8 cellular contexts compared by ENCODE assay signal in genomic region chr17:14205992-14206461, GRCh38. TPM values are rescaled to one million over a fixed set of nuclear protein-coding genes. Genes with fewer than 3 reads are reported as not detected.
DNase-seq lines count a peak whose midpoint lies in the region; ATAC-seq, FAIRE-seq and TF ChIP-seq lines count a peak whose summit lies in the region.

No MANE protein-coding gene starts in this region.

- H3K79me2 ChIP-seq in HepG2 (ENCODE audit: insufficient read depth, low read length), result no peaks in the 10 kb centered on the region

- H3K4me3 ChIP-seq in liver (ENCODE audit: low read depth in 1 of 3, low read length in 3 of 3), result no peak overlapping the region
- no peak overlapping the region for H3K4me3 ChIP-seq in HepG2 (replicated peaks in 1 of 3; ENCODE audit: insufficient read depth in 1 of 3, low read depth in 2 of 3, low read length in 3 of 3)
- no peak overlapping the region for H3K4me3 ChIP-seq in SJCRH30
- H3K4me3 ChIP-seq in A673 (ENCODE audit: low read depth, low read length, poor library complexity, severe bottlenecking), result no peak overlapping the region

- peaks cover 62% of the 10 kb centered on the region for H3K4me1 Mint-ChIP-seq in activated naive CD4-positive, alpha-beta T cell treated with anti-CD3 and anti-CD28 coated beads, Interleukin-2, amount 50 U/mL, for 24 hours
- peaks cover 45 to 70% (median 63%) of the 10 kb centered on the region in 4 donors for H3K4me1 Mint-ChIP-seq in naive thymus-derived CD8-positive, alpha-beta T cell

- H3K27ac ChIP-seq in liver (ENCODE audit: low read depth in 1 of 2, low read length in 2 of 2) (peak overlapping the region; percentile 72 to 78), HepG2 (ENCODE audit: extremely low read length, insufficient read depth, low read length) (no peak overlapping the region), SJCRH30 (no peak overlapping the region), A673 (ENCODE audit: low read depth, low read length, poor library complexity, severe bottlenecking) (no peak overlapping the region)

- no peaks in the 10 kb centered on the region for H3K9me3 ChIP-seq in liver (ENCODE audit: control insufficient read depth in 4 of 4, low read length in 3 of 4)
- no peaks in the 10 kb centered on the region for H3K9me3 ChIP-seq in HepG2 (ENCODE audit: low read length)
- no peaks in the 10 kb centered on the region for H3K9me3 ChIP-seq in SJCRH30 (replicated peaks)
- no peaks in the 10 kb centered on the region for H3K9me3 ChIP-seq in A673 (ENCODE audit: low read depth, low read length, poor library complexity, severe bottlenecking)

- peak overlapping the region; percentile 73 for H3K27ac Mint-ChIP-seq in activated naive CD4-positive, alpha-beta T cell treated with anti-CD3 and anti-CD28 coated beads, Interleukin-2, amount 50 U/mL, for 24 hours
- peak overlapping the region; percentile 74 to 100 (median 90) for H3K27ac Mint-ChIP-seq in naive thymus-derived CD8-positive, alpha-beta T cell

- H3K4me2 ChIP-seq in HepG2 (ENCODE audit: low read depth, low read length), result no peak overlapping the region

- no peak for TF ChIP-seq CTCF in liver (IDR thresholded peaks at IDR 0.05; ENCODE audit: low read depth, low read length, missing input control)
- no peak for TF ChIP-seq CTCF in HepG2 (CRISPR knock-in tag; IDR thresholded peaks at IDR 0.05)
- no peak for TF ChIP-seq CTCF in A673 (conservative IDR thresholded peaks at IDR 0.05; ENCODE audit: low read depth, low read length)

- no peaks in the 10 kb centered on the region for H3K27me3 Mint-ChIP-seq in activated naive CD4-positive, alpha-beta T cell treated with anti-CD3 and anti-CD28 coated beads, Interleukin-2, amount 50 U/mL, for 24 hours
- H3K27me3 Mint-ChIP-seq in naive thymus-derived CD8-positive, alpha-beta T cell, result no peaks in the 10 kb centered on the region

- no peaks in the 10 kb centered on the region for H3K27me3 ChIP-seq in liver (ENCODE audit: control insufficient read depth in 4 of 4, insufficient read depth in 4 of 4, low read length in 3 of 4)
- H3K27me3 ChIP-seq in HepG2 (ENCODE audit: control insufficient read depth in 1 of 2, insufficient read depth in 2 of 2, low read length in 2 of 2), result no peaks in the 10 kb centered on the region
- H3K27me3 ChIP-seq in SJCRH30, result no peaks in the 10 kb centered on the region
- no peaks in the 10 kb centered on the region for H3K27me3 ChIP-seq in A673 (replicated peaks; ENCODE audit: insufficient read depth, low read depth, low read length, poor library complexity)

- WGBS in liver, result 33% methylated on average over 13 of the region's 13 CpGs
- 87% methylated on average over 13 of the region's 13 CpGs for WGBS in HepG2 (ENCODE audit: low lambda C conversion rate)

- DNase-seq in HepG2 (ENCODE audit: low spot score) (no peak), urothelium cell line (ENCODE audit: low spot score) (peak; percentile 72), SJCRH30 (no peak), HEK293T (ENCODE audit: extremely low spot score) (no peak), A673 (ENCODE audit: low spot score) (no peak)
- peak in 7 of 10 donors; percentile 29 to 79 (median 35) for DNase-seq in naive thymus-derived CD8-positive, alpha-beta T cell

- no peaks in the 10 kb centered on the region for H3K9me3 Mint-ChIP-seq in activated naive CD4-positive, alpha-beta T cell treated with anti-CD3 and anti-CD28 coated beads, Interleukin-2, amount 50 U/mL, for 24 hours
- peaks cover 0 to 2% (median 0%) of the 10 kb centered on the region in 9 donors for H3K9me3 Mint-ChIP-seq in naive thymus-derived CD8-positive, alpha-beta T cell

- in situ Hi-C loops in HepG2 (cut with HindIII; ENCODE audit: extremely low pct_ligation_motif_present, low pct_unique_long_range_greater_than_20kb), result no loop called here

- no peaks in the 10 kb centered on the region for H4K20me1 ChIP-seq in HepG2 (ENCODE audit: insufficient read depth, low read length)

- no peak for ATAC-seq in HepG2
- peak; percentile 13 to 22 for ATAC-seq in naive thymus-derived CD8-positive, alpha-beta T cell

- H3K4me1 ChIP-seq in liver (ENCODE audit: control insufficient read depth in 4 of 4, insufficient read depth in 4 of 4, low read length in 3 of 4) (peaks cover 8 to 24% (median 15%) of the 10 kb centered on the region in 4 donors), HepG2 (ENCODE audit: insufficient read depth, low read length) (peaks cover 26% of the 10 kb centered on the region), SJCRH30 (no peaks in the 10 kb centered on the region), A673 (ENCODE audit: insufficient read depth, low read length, poor library complexity, severe bottlenecking) (peaks cover 8% of the 10 kb centered on the region)

- H3K36me3 ChIP-seq in liver (ENCODE audit: control insufficient read depth in 4 of 4, insufficient read depth in 3 of 4, low read depth in 1 of 4, low read length in 3 of 4) (peaks cover 0 to 3% (median 1%) of the 10 kb centered on the region in 4 donors), HepG2 (replicated peaks in 1 of 2; ENCODE audit: control insufficient read depth in 1 of 2, insufficient read depth in 2 of 2, low read length in 2 of 2) (peaks cover 5 to 11% of the 10 kb centered on the region in 2 experiments), SJCRH30 (peaks cover 26% of the 10 kb centered on the region), A673 (ENCODE audit: insufficient read depth, low read length, poor library complexity, severe bottlenecking) (peaks cover 4% of the 10 kb centered on the region)

- TF ChIP-seq EP300 in HepG2 (IDR thresholded peaks at IDR 0.05; ENCODE audit: low read depth in 2 of 2, low read length in 2 of 2) (no peak), HepG2 (CRISPR knock-in tag; IDR thresholded peaks at IDR 0.05; ENCODE audit: borderline replicate concordance) (no peak)

- BruUV-seq in HepG2 (replicated peaks; lab: Mats Ljungman, UMichigan) (no TSS peak), A673 (replicated peaks; lab: Mats Ljungman, UMichigan) (no TSS peak)

- H3K4me3 Mint-ChIP-seq in activated naive CD4-positive, alpha-beta T cell treated with anti-CD3 and anti-CD28 coated beads, Interleukin-2, amount 50 U/mL, for 24 hours, result peak overlapping the region; percentile 77
- H3K4me3 Mint-ChIP-seq in naive thymus-derived CD8-positive, alpha-beta T cell, result peak overlapping the region in 9 of 10 donors; percentile 50 to 83 (median 65)

- peak; percentile 69 to 72 for TF ChIP-seq RAD21 in liver (IDR thresholded peaks at IDR 0.05)
- no peak for TF ChIP-seq RAD21 in HepG2 (CRISPR knock-in tag; IDR thresholded peaks at IDR 0.05)

- peaks cover 10% of the 10 kb centered on the region for H3K36me3 Mint-ChIP-seq in activated naive CD4-positive, alpha-beta T cell treated with anti-CD3 and anti-CD28 coated beads, Interleukin-2, amount 50 U/mL, for 24 hours
- peaks cover 0 to 27% (median 11%) of the 10 kb centered on the region in 3 donors for H3K36me3 Mint-ChIP-seq in naive thymus-derived CD8-positive, alpha-beta T cell

- FAIRE-seq in HepG2 (lab: Jason Lieb, UNC) (no peak), urothelium cell line (lab: Jason Lieb, UNC) (no peak)

- intact Hi-C loops in HepG2 (cut with micrococcal nuclease; ENCODE audit: unreplicated experiment), result loop anchor here (5.0 to 10.0 kb wide), 2 partner anchors 69 to 91 kb away; no protein-coding TSS in a partner anchor
- intact Hi-C loops in A673 (cut with micrococcal nuclease; ENCODE audit: unreplicated experiment), result no loop called here

- CTCF ChIA-PET in HepG2 (lab: Yijun Ruan, JAX; ENCODE audit: low intra/inter-chr PET ratio, low total read pairs) (no interaction called here), HEK293T (lab: Yijun Ruan, JAX) (no interaction called here), A673 (lab: Charles Lee) (no interaction called here)

- no peak overlapping the region for H3K9ac ChIP-seq in liver (ENCODE audit: low read depth in 1 of 2, low read length in 2 of 2)
- H3K9ac ChIP-seq in HepG2 (ENCODE audit: insufficient read depth, low read depth, low read length), result no peak overlapping the region

- no peak for TF ChIP-seq POLR2A in HepG2 (IDR thresholded peaks at IDR 0.05; ENCODE audit: insufficient read depth in 1 of 2, low read depth in 2 of 2, low read length in 2 of 2)

- no peak overlapping the region for H2AFZ ChIP-seq in HepG2 (ENCODE audit: low read length)

- POLR2A ChIA-PET in HepG2 (lab: Yijun Ruan, JAX) (interaction anchor here (0.9 kb wide), 1 partner anchor 92 kb away, joined by 3 read pairs; no protein-coding TSS in a partner anchor), HEK293T (lab: Yijun Ruan, JAX) (no interaction called here), A673 (lab: Charles Lee; ENCODE audit: low non-redundant PET) (no interaction called here)
- POLR2A ChIA-PET in naive thymus-derived CD8-positive, alpha-beta T cell (lab: Charles Lee), result interaction anchor here (1.3 to 2.0 kb wide), 2 partner anchors 96 to 137 kb away, joined by 3 to 13 read pairs; partner anchors contain the start of genes COX10 and HS3ST3B1

TF ChIP-seq in HEK293T, 16 proteins besides CTCF, POLR2A, EP300 and RAD21 (continues in another document):
- TF ChIP-seq HDGF (IDR thresholded peaks at IDR 0.05; ENCODE audit: borderline replicate concordance), result no peak

RNA-seq across cellular contexts. Expression of gene CDRT15, which starts 30.6 kb away (rescaled TPM):
- total RNA-seq in liver, result not detected
- polyA plus RNA-seq in liver, result under 1 TPM in 1 of 2 donors, not detected in 1; 0.40 TPM
- not detected in 2 replicates for total RNA-seq in HepG2 (2016; rRNA removed; fragmentation: Illumina TruSeq; extraction: Trizol)
- total RNA-seq in HepG2 (2016; cell fraction: cytosol; rRNA removed; fragmentation: Illumina TruSeq; extraction: Trizol; ENCODE audit: low read depth), result not detected in 2 replicates
- total RNA-seq in HepG2 (2016; cell fraction: insoluble cytoplasmic fraction; rRNA removed; fragmentation: Illumina TruSeq; extraction: Trizol), result not detected in 2 replicates
- total RNA-seq in HepG2 (2016; cell fraction: membrane; rRNA removed; fragmentation: Illumina TruSeq; extraction: Trizol), result not detected in 2 replicates
- not detected in 2 replicates for total RNA-seq in HepG2 (2016; cell fraction: nucleus; rRNA removed; fragmentation: Illumina TruSeq; extraction: Trizol)
- polyA plus RNA-seq in HepG2 (2011; rRNA removed), result not detected in 2 replicates
- not detected in 2 replicates for polyA plus RNA-seq in HepG2 (2011; cell fraction: cytosol; rRNA removed)
- not detected in 2 replicates for polyA plus RNA-seq in HepG2 (2011; cell fraction: nucleus; rRNA removed)
- 0.27 TPM in 1 of 2 replicates, not detected in the other for polyA plus RNA-seq in HepG2 (2012)
- polyA plus RNA-seq in HepG2 (2016; cell fraction: cytosol; fragmentation: Illumina TruSeq; extraction: Trizol; ENCODE audit: low read depth), result not detected in 2 replicates
- polyA plus RNA-seq in HepG2 (2016; cell fraction: insoluble cytoplasmic fraction; fragmentation: Illumina TruSeq; extraction: Trizol; ENCODE audit: low read depth), result not detected in 2 replicates
- polyA plus RNA-seq in HepG2 (2016; cell fraction: membrane; fragmentation: Illumina TruSeq; extraction: Trizol; ENCODE audit: low read depth), result not detected in 2 replicates
- polyA plus RNA-seq in HepG2 (2016; cell fraction: nucleus; fragmentation: Illumina TruSeq; extraction: Trizol; ENCODE audit: insufficient read depth, low read depth), result not detected in 2 replicates
- polyA minus RNA-seq in HepG2 (2011; rRNA and poly(A)+ RNA removed; ENCODE audit: low replicate concordance), result not detected in 2 replicates
- polyA minus RNA-seq in HepG2 (2011; cell fraction: cytosol; rRNA and poly(A)+ RNA removed), result not detected in 2 replicates
- polyA minus RNA-seq in HepG2 (2011; cell fraction: nucleus; rRNA and poly(A)+ RNA removed), result not detected in 2 replicates
- not detected for total RNA-seq in naive thymus-derived CD8-positive, alpha-beta T cell
- under 1 TPM in 1 of 3 donors, not detected in 2; 0.62 TPM for polyA plus RNA-seq in naive thymus-derived CD8-positive, alpha-beta T cell
- total RNA-seq in SJCRH30 (2014; rRNA removed; shearing (Covaris generic)), result 0.36 and 0.66 TPM in 2 replicates
- total RNA-seq in A673 (2021), result not detected in 2 replicates

Comparison
In these comparisons a context has a peak if more than half of its experiments do, and no peak if none do; other contexts are left out.
1. H3K27ac ChIP-seq: peak in liver (2 of 2); none in HepG2 (single experiment), SJCRH30 (single experiment) and A673 (single experiment).
2. DNase-seq: peak in naive thymus-derived CD8-positive, alpha-beta T cell (7 of 10) and urothelium cell line (single experiment); none in HepG2 (single experiment), SJCRH30 (0 of 2), HEK293T (single experiment) and A673 (single experiment).
3. POLR2A ChIA-PET loops: an anchor here in HepG2 (0.9 kb wide) and naive thymus-derived CD8-positive, alpha-beta T cell (1.3 to 2.0 kb wide); none called in HEK293T and A673.